In the genomic region with DNA sequence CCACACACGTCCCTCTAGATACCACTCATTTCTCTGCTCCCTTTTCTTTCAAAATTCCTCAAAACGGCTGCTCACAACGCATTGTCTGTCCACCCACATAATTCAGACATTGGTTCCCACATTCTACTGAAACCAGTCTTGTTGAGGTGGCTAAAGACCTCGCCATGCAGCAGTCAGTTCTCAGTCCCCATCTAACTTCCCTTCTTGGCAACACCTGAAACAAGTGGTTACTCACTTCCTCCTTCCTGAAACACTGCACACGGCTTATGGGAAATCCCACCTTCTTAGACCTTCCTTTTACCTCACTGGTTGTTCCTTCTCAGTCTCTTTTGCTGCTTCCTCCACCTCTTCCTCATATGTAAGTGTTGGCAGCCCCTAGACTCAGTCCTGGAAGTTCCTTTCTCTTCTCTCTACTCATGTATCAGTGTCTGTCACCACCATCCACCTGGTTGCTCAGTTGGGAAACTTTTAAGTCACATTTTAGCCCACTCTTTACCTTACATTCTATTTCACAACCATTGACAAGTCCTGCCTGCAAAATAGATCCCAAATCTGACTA, we compare ENCODE assay signal across 9 cellular contexts.
DNase-seq lines count a peak whose midpoint lies in the region; ATAC-seq, FAIRE-seq and TF ChIP-seq lines count a peak whose summit lies in the region.
"Had no signal": no experiment of that assay in that cellular context is flagged by ENCODE, and none has a peak within 500 bp of the region (broad histone marks: within the 10 kb centered on the region; RNA-seq: fewer than 3 reads in every experiment).

No MANE protein-coding gene starts in this region.

- TF ChIP-seq CTCF in activated CD8-positive, alpha-beta T cell treated with anti-CD3 and anti-CD28 coated beads for 36 hours (IDR thresholded peaks at IDR 0.05) = no peak

- TF ChIP-seq POLR2A in GM12891 (IDR thresholded peaks at IDR 0.05; ENCODE audit: low read depth, low read length) (no peak), H54 (IDR thresholded peaks at IDR 0.05; ENCODE audit: low read depth, low read length) (no peak)

- DNase-seq in GM12891 (ENCODE audit: insufficient read length, low spot score) (peak; percentile 10), putamen (ENCODE audit: low spot score) (no peak), H54 (ENCODE audit: insufficient read length, low spot score) (no peak), 8988T (no peak), Ammon's horn (ENCODE audit: low spot score) (no peak)
- peak; percentile 22 for DNase-seq in activated CD8-positive, alpha-beta T cell treated with anti-CD3 and anti-CD28 coated beads for 36 hours
- DNase-seq: left lung had no signal

- peaks cover 12% of the 10 kb centered on the region for H3K4me1 Mint-ChIP-seq in activated CD8-positive, alpha-beta T cell treated with anti-CD3 and anti-CD28 coated beads for 36 hours (ENCODE audit: low read depth)

- ATAC-seq in GM19397 (IDR thresholded peaks at IDR 0.05; ENCODE audit: unreplicated experiment) (peak; percentile 87), HG03066 (IDR thresholded peaks at IDR 0.05; ENCODE audit: low read depth, unreplicated experiment) (peak; percentile 97)
- ATAC-seq in activated CD8-positive, alpha-beta T cell treated with anti-CD3 and anti-CD28 coated beads for 36 hours = peak; percentile 61
- ATAC-seq: left lung had no signal

- peak overlapping the region; percentile 51 for H3K27ac Mint-ChIP-seq in activated CD8-positive, alpha-beta T cell treated with anti-CD3 and anti-CD28 coated beads for 36 hours

- FAIRE-seq in GM12891 (lab: Jason Lieb, UNC) = peak; percentile 84
- no peak for FAIRE-seq in H54 (lab: Jason Lieb, UNC)

- no peak overlapping the region for H3K4me3 Mint-ChIP-seq in activated CD8-positive, alpha-beta T cell treated with anti-CD3 and anti-CD28 coated beads for 36 hours

- intact Hi-C loops in activated CD8-positive, alpha-beta T cell treated with anti-CD3 and anti-CD28 coated beads for 36 hours (cut with micrococcal nuclease) = no loop called here

- H3K36me3 Mint-ChIP-seq in activated CD8-positive, alpha-beta T cell treated with anti-CD3 and anti-CD28 coated beads for 36 hours (ENCODE audit: low read depth) = peaks cover 7% of the 10 kb centered on the region

- H3K9me3 Mint-ChIP-seq in activated CD8-positive, alpha-beta T cell treated with anti-CD3 and anti-CD28 coated beads for 36 hours = peaks cover 18% of the 10 kb centered on the region

- H3K27me3 Mint-ChIP-seq in activated CD8-positive, alpha-beta T cell treated with anti-CD3 and anti-CD28 coated beads for 36 hours = no peaks in the 10 kb centered on the region

- CTCF ChIA-PET in activated CD8-positive, alpha-beta T cell treated with anti-CD3 and anti-CD28 coated beads for 36 hours (lab: Charles Lee) = no interaction called here

- POLR2A ChIA-PET in activated CD8-positive, alpha-beta T cell treated with anti-CD3 and anti-CD28 coated beads for 36 hours (lab: Charles Lee) = interaction anchor here (0.6 kb wide), 1 partner anchor 98 kb away, joined by 3 read pairs; no protein-coding TSS in a partner anchor

TF ChIP-seq in GM12891, 5 proteins besides CTCF, POLR2A, EP300 and RAD21:
- TF ChIP-seq SPI1 (IDR thresholded peaks at IDR 0.05; ENCODE audit: low read depth, low read length) (peak; percentile 99), POU2F2 (IDR thresholded peaks at IDR 0.05; ENCODE audit: low read depth, low read length) (peak; percentile 70), POLR2AphosphoS5 (IDR thresholded peaks at IDR 0.05; ENCODE audit: low read depth, low read length) (no peak), TAF1 (IDR thresholded peaks at IDR 0.05; ENCODE audit: low read depth, low read length) (no peak), PAX5 (IDR thresholded peaks at IDR 0.05; ENCODE audit: insufficient read depth, low read length, severe bottlenecking) (peak; percentile 92)

Comparison
In these comparisons a context has a peak if more than half of its experiments do, and no peak if none do; other contexts are left out.
1. DNase-seq: peak in GM12891 (single experiment) and activated CD8-positive, alpha-beta T cell treated with anti-CD3 and anti-CD28 coated beads for 36 hours (single experiment); none in putamen (single experiment), H54 (single experiment), 8988T (single experiment) and Ammon's horn (single experiment).
2. Peak in every context shown above with its lines, with median percentiles within 50 percentile points of each other: ATAC-seq.